Comparison of ENCODE assay signal across 1 cellular context in the genomic region with DNA sequence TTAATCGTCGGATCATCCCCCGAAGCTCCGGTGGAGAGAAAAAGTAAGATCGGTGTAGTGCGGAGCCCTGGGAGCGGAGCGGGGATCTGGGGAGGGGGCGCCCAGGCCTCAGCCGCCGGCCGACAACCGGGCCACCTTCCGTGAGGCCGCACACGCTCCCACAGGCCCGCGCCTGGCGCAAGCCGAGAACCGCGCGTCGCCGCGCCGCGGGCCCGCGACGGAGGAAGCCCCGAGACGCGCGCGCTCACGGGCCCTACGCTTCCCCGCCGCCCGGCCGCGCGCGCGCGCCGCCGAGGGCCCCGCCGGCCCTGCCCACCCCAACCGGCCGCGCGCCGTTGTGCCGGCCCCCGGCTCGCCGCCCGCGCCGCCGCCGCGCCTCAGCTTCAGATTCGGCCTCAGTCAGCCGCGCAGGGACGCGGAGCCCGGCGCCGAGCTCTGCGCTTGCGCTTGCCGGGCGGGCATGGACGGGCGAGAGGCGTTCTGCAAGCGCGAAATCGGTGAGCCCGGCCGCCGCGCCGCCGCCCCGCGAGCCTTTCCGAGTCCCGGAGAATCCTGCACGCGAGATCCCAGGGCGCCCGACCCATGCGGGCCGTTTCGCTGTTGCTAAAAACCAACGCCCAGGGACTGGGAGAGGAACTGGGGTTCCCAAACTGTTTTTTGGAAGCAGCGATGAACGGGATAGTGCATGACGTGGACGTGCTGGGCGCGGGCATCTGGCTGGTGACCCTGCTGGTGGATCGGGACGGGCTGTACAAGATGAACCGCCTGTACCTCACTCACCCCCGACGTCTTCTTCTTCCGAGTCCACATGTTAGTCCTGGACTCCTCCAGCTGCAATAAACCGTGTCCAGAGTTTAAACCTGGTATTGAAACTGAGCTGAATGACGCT.
TF ChIP-seq lines count a peak whose summit lies in the region.

No MANE protein-coding gene starts in this region.

TF ChIP-seq in HEK293, 187 proteins besides CTCF, POLR2A, EP300 and RAD21 (continued from another document and continues in another):
- TF ChIP-seq, protein P1, sequence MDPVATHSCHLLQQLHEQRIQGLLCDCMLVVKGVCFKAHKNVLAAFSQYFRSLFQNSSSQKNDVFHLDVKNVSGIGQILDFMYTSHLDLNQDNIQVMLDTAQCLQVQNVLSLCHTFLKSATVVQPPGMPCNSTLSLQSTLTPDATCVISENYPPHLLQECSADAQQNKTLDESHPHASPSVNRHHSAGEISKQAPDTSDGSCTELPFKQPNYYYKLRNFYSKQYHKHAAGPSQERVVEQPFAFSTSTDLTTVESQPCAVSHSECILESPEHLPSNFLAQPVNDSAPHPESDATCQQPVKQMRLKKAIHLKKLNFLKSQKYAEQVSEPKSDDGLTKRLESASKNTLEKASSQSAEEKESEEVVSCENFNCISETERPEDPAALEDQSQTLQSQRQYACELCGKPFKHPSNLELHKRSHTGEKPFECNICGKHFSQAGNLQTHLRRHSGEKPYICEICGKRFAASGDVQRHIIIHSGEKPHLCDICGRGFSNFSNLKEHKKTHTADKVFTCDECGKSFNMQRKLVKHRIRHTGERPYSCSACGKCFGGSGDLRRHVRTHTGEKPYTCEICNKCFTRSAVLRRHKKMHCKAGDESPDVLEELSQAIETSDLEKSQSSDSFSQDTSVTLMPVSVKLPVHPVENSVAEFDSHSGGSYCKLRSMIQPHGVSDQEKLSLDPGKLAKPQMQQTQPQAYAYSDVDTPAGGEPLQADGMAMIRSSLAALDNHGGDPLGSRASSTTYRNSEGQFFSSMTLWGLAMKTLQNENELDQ (tag by site-specific recombination; IDR thresholded peaks at IDR 0.05; ENCODE audit: low read depth) = no peak
- TF ChIP-seq ZNF639 (tag by site-specific recombination; IDR thresholded peaks at IDR 0.05) = 0 out of 2 replicates have a peak, but pooled peaks have one; percentile 49
- TF ChIP-seq ZNF785 (tag by site-specific recombination; IDR thresholded peaks at IDR 0.05) = no peak
- no peak for TF ChIP-seq ZNF596 (tag by site-specific recombination; IDR thresholded peaks at IDR 0.05)
- TF ChIP-seq ZNF513 (tag by site-specific recombination; IDR thresholded peaks at IDR 0.05) = no peak
- TF ChIP-seq ELK4 (IDR thresholded peaks at IDR 0.05; ENCODE audit: borderline replicate concordance, low read depth, low read length) = no peak
- no peak for TF ChIP-seq ZNF549 (tag by site-specific recombination; IDR thresholded peaks at IDR 0.05)
- TF ChIP-seq ZFP41 (tag by site-specific recombination; IDR thresholded peaks at IDR 0.05; ENCODE audit: borderline replicate concordance) = no peak
- peak; percentile 33; the same call in 1 of the 2 replicates for TF ChIP-seq SP7 (tag by site-specific recombination; IDR thresholded peaks at IDR 0.05)
- TF ChIP-seq ZSCAN23 (tag by site-specific recombination; IDR thresholded peaks at IDR 0.05) = 0 out of 2 replicates have a peak, but pooled peaks have one; percentile 84
- TF ChIP-seq ZBTB7A (tag by site-specific recombination; IDR thresholded peaks at IDR 0.05; ENCODE audit: low read depth) = no peak
- peak; percentile 79 for TF ChIP-seq ZNF629 (tag by site-specific recombination; IDR thresholded peaks at IDR 0.05)
- no peak for TF ChIP-seq ZNF214 (tag by site-specific recombination; IDR thresholded peaks at IDR 0.05; ENCODE audit: borderline replicate concordance)
- no peak for TF ChIP-seq ZNF366 (tag by site-specific recombination; conservative IDR thresholded peaks at IDR 0.05)
- TF ChIP-seq ZBTB6 (tag by site-specific recombination; IDR thresholded peaks at IDR 0.05) = peak; percentile 19; the same call in 1 of the 2 replicates
- peak; percentile 77 for TF ChIP-seq ZXDB (tag by site-specific recombination; IDR thresholded peaks at IDR 0.05)
- 0 out of 2 replicates have a peak, but pooled peaks have one; percentile 11 for TF ChIP-seq MYNN (tag by site-specific recombination; IDR thresholded peaks at IDR 0.05; ENCODE audit: borderline replicate concordance)
- TF ChIP-seq ZNF654 (tag by site-specific recombination; IDR thresholded peaks at IDR 0.05; ENCODE audit: low read depth) = no peak
- TF ChIP-seq ZBTB8A (tag by site-specific recombination; IDR thresholded peaks at IDR 0.05) = peak; percentile 98
- TF ChIP-seq ZNF274 (IDR thresholded peaks at IDR 0.05; ENCODE audit: low read length) = no peak
- no peak for TF ChIP-seq ZNF274 (tag by site-specific recombination; IDR thresholded peaks at IDR 0.05; ENCODE audit: borderline replicate concordance)
- peak; percentile 18; the same call in 1 of the 2 replicates for TF ChIP-seq ZNF394 (tag by site-specific recombination; IDR thresholded peaks at IDR 0.05; ENCODE audit: borderline replicate concordance)
- TF ChIP-seq ZNF843 (tag by site-specific recombination; IDR thresholded peaks at IDR 0.05) = peak; percentile 14; the same call in 1 of the 2 replicates
- 0 out of 2 replicates have a peak, but pooled peaks have one; percentile 24 for TF ChIP-seq ZNF610 (tag by site-specific recombination; IDR thresholded peaks at IDR 0.05; ENCODE audit: borderline replicate concordance)
- TF ChIP-seq KLF9 (tag by site-specific recombination; IDR thresholded peaks at IDR 0.05; ENCODE audit: low read depth) = peak; percentile 55; the same call in 1 of the 2 replicates
- peak; percentile 73; the same call in 1 of the 2 replicates for TF ChIP-seq ZNF561 (tag by site-specific recombination; IDR thresholded peaks at IDR 0.05; ENCODE audit: borderline replicate concordance)
- no peak for TF ChIP-seq ZNF544 (tag by site-specific recombination; IDR thresholded peaks at IDR 0.05)
- TF ChIP-seq ZNF600 (tag by site-specific recombination; IDR thresholded peaks at IDR 0.05) = peak; percentile 99
- TF ChIP-seq ZFP37 (tag by site-specific recombination; IDR thresholded peaks at IDR 0.05) = peak; percentile 93
- peak; percentile 74 for TF ChIP-seq KLF17 (tag by site-specific recombination; IDR thresholded peaks at IDR 0.05)
- TF ChIP-seq ZSCAN30 (tag by site-specific recombination; IDR thresholded peaks at IDR 0.05) = peak; percentile 21; the same call in 1 of the 2 replicates
- 0 out of 2 replicates have a peak, but pooled peaks have one; percentile 37 for TF ChIP-seq ZNF121 (tag by site-specific recombination; IDR thresholded peaks at IDR 0.05)
- peak; percentile 80 for TF ChIP-seq ZBTB20 (tag by site-specific recombination; IDR thresholded peaks at IDR 0.05)
- TF ChIP-seq ZBTB48 (tag by site-specific recombination; IDR thresholded peaks at IDR 0.05) = peak; percentile 15; the same call in 1 of the 2 replicates
- TF ChIP-seq ZNF416 (tag by site-specific recombination; IDR thresholded peaks at IDR 0.05) = no peak
- TF ChIP-seq ZNF223 (tag by site-specific recombination; IDR thresholded peaks at IDR 0.05) = 0 out of 2 replicates have a peak, but pooled peaks have one; percentile 34
- TF ChIP-seq FEZF1 (tag by site-specific recombination; IDR thresholded peaks at IDR 0.05) = no peak
- TF ChIP-seq PRDM2 (tag by site-specific recombination; IDR thresholded peaks at IDR 0.05; ENCODE audit: borderline replicate concordance) = no peak; the same call in 1 of the 2 replicates
- no peak for TF ChIP-seq ZNF138 (tag by site-specific recombination; IDR thresholded peaks at IDR 0.05; ENCODE audit: borderline replicate concordance)
- 0 out of 2 replicates have a peak, but pooled peaks have one; percentile 29 for TF ChIP-seq BCL11A (tag by site-specific recombination; IDR thresholded peaks at IDR 0.05; ENCODE audit: low read depth)
- TF ChIP-seq ZEB2 (tag by site-specific recombination; IDR thresholded peaks at IDR 0.05) = peak; percentile 87; the same call in 1 of the 2 replicates
- TF ChIP-seq GLIS2 (tag by site-specific recombination; IDR thresholded peaks at IDR 0.05) = no peak
